ENCODE assay signal across 10 cellular contexts in genomic region chr2:205139822-205140612, GRCh38.
A peak's percentile ranks its signal among the peaks of the same experiment; 100 is the strongest.
DNase-seq lines count a peak whose midpoint lies in the region; ATAC-seq and TF ChIP-seq lines count a peak whose summit lies in the region.
"Had no signal": no experiment of that assay in that cellular context is flagged by ENCODE, and none has a peak within 500 bp of the region (broad histone marks: within the 10 kb centered on the region; RNA-seq: fewer than 3 reads in every experiment).

No MANE protein-coding gene starts in this region.

- TF ChIP-seq CTCF in endothelial cell (IDR thresholded peaks at IDR 0.05; ENCODE audit: unreplicated experiment) (no peak), progenitor cell of endocrine pancreas (IDR thresholded peaks at IDR 0.05; ENCODE audit: unreplicated experiment) (no peak), GM13976 (IDR thresholded peaks at IDR 0.05; ENCODE audit: borderline replicate concordance, control extremely low read depth, extremely low read depth, insufficient read depth, missing control alignments) (no peak)

- H3K36me3 Mint-ChIP-seq in endothelial cell (ENCODE audit: low read depth, unreplicated experiment) (peaks cover 5% of the 10 kb centered on the region), progenitor cell of endocrine pancreas (ENCODE audit: insufficient read depth) (peaks cover 5% of the 10 kb centered on the region)

- H3K27me3 Mint-ChIP-seq in endothelial cell (ENCODE audit: unreplicated experiment) (no peaks in the 10 kb centered on the region), progenitor cell of endocrine pancreas (no peaks in the 10 kb centered on the region)

- peak; percentile 51 for ATAC-seq in GM21390 (IDR thresholded peaks at IDR 0.05; ENCODE audit: unreplicated experiment)
- ATAC-seq in HG03432 (IDR thresholded peaks at IDR 0.05; ENCODE audit: unreplicated experiment): peak; percentile 52
- ATAC-seq: activated T-cell treated with anti-CD3 and anti-CD28 coated beads, Interleukin-2, amount 50 U/mL, for 72 hours; PC-3 had no signal

- in situ Hi-C loops in GM13976 (cut with MboI; ENCODE audit: low sequenced_read_pairs, unreplicated experiment): no loop called here

- peak; percentile 69 for DNase-seq in endothelial cell (ENCODE audit: low spot score)
- DNase-seq in progenitor cell of endocrine pancreas (ENCODE audit: low spot score, unreplicated experiment): peak; percentile 13
- no peak for DNase-seq in NK-92 treated with Interleukin-12 subunit alpha and Interleukin-12 subunit beta, amount 100 ng/mL, for 24 hours (lab: John Stamatoyannopoulos, UW)
- DNase-seq in activated T-cell treated with anti-CD3 and anti-CD28 coated beads, Interleukin-2, amount 50 U/mL, for 1 hour: no peak
- DNase-seq in GM13976 (ENCODE audit: low spot score): no peak
- DNase-seq in NCI-H226: no peak
- DNase-seq: activated T-cell treated with anti-CD3 and anti-CD28 coated beads, Interleukin-2, amount 50 U/mL, for 72 hours; PC-3 had no signal

- H3K4me1 Mint-ChIP-seq in endothelial cell (ENCODE audit: unreplicated experiment) (peaks cover 48% of the 10 kb centered on the region), progenitor cell of endocrine pancreas (ENCODE audit: low read depth) (peaks cover 7% of the 10 kb centered on the region)

- H3K27ac Mint-ChIP-seq in endothelial cell (ENCODE audit: unreplicated experiment) (peak overlapping the region; percentile 95), progenitor cell of endocrine pancreas (no peak overlapping the region)
- H3K27ac Mint-ChIP-seq: activated T-cell treated with anti-CD3 and anti-CD28 coated beads, Interleukin-2, amount 50 U/mL, for 72 hours had no signal

- peak overlapping the region; percentile 47 for H3K4me3 Mint-ChIP-seq in endothelial cell (ENCODE audit: unreplicated experiment)
- H3K4me3 Mint-ChIP-seq in progenitor cell of endocrine pancreas (ENCODE audit: low read depth): no peak overlapping the region
- H3K4me3 Mint-ChIP-seq: activated T-cell treated with anti-CD3 and anti-CD28 coated beads, Interleukin-2, amount 50 U/mL, for 72 hours had no signal

- H3K9me3 Mint-ChIP-seq in endothelial cell (ENCODE audit: unreplicated experiment): no peaks in the 10 kb centered on the region
- no peaks in the 10 kb centered on the region for H3K9me3 Mint-ChIP-seq in progenitor cell of endocrine pancreas (ENCODE audit: low read depth)

Comparison
In these comparisons a context has a peak if more than half of its experiments do, and no peak if none do; other contexts are left out.
1. DNase-seq: peak in endothelial cell (single experiment) and progenitor cell of endocrine pancreas (single experiment); none in NK-92 treated with Interleukin-12 subunit alpha and Interleukin-12 subunit beta, amount 100 ng/mL, for 24 hours (single experiment), activated T-cell treated with anti-CD3 and anti-CD28 coated beads, Interleukin-2, amount 50 U/mL, for 1 hour (single experiment), GM13976 (single experiment) and NCI-H226 (single experiment).